ENCODE assay signal across 8 cellular contexts in the genomic region with DNA sequence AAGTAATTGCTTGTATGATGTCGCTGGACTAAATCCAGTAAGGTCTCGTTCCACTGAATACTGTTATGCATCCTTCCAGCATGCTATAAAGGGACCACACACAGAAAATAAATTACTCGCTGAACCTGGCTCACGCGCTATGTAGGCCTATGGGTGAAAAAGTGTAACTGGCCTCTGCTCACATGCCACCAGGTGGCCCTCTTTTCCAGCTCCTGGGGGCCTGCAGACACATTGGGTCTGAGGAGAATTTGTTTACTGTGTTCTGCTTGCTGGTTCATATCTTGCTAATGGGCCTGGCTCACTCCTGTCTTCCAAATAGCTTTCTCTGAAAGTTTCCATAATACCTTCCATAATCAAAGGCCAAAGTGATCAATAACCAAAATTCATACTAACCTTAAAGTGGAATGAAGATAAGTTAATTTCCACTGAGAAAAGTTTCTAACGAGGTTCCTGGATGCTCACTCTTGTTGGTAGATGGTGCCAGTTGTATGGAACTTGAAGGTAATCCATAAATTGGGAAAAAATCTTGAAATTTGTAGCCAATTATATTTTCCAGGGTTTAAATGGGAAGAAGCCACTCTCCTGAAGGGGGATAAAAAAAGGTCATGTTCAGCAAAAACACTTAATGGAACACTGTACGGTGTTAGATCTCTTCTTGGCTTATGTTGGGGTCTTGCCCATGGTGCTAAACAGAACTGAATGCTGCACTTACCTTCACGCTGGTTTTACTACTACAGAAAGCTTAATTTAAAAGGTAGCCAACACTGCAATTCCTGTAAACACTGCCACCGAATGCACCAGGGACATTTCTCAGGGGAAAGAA. TPM values are rescaled to one million over a fixed set of nuclear protein-coding genes. Genes with fewer than 3 reads are reported as not detected.
A peak's percentile ranks its signal among the peaks of the same experiment; 100 is the strongest.
DNase-seq lines count a peak whose midpoint lies in the region; ATAC-seq, FAIRE-seq and TF ChIP-seq lines count a peak whose summit lies in the region.

No MANE protein-coding gene starts in this region.

- no peak for TF ChIP-seq EP300 in SK-N-SH (IDR thresholded peaks at IDR 0.05; ENCODE audit: borderline replicate concordance in 1 of 2, low read depth in 1 of 2, low read length in 1 of 2)

- peak; percentile 40 for TF ChIP-seq RAD21 in SK-N-SH (IDR thresholded peaks at IDR 0.05; ENCODE audit: low read length)

- CTCF ChIA-PET in SK-N-SH (lab: Yijun Ruan, JAX): interaction anchor here (0.7 to 2.5 kb wide), 6 partner anchors 26 to 559 kb away, joined by 3 to 10 read pairs (median 6); a partner anchor contains a TSS

- peak; percentile 47 for TF ChIP-seq CTCF in SK-N-SH (IDR thresholded peaks at IDR 0.05)

- DNase-seq in DMS53 (lab: John Stamatoyannopoulos, UW) (peak; percentile 38), DMS53 treated with DMSO at 0.1 percent for 48 hours (lab: John Stamatoyannopoulos, UW; ENCODE audit: unreplicated experiment) (no peak), SK-N-SH (peak; percentile 13), germinal center (ENCODE audit: low spot score) (peak; percentile 60), Right ventricle myocardium superior (no peak), small intestine (no peak)

- H3K9me3 ChIP-seq in SK-N-SH (no peaks in the 10 kb centered on the region), small intestine (ENCODE audit: control insufficient read depth, low read depth) (no peaks in the 10 kb centered on the region)

- H3K4me1 ChIP-seq in SK-N-SH (ENCODE audit: control insufficient read depth in 1 of 2, insufficient read depth in 2 of 2, low read depth in 1 of 2, low read length in 1 of 2) (no peaks in the 10 kb centered on the region), small intestine (ENCODE audit: control insufficient read depth in 2 of 2, insufficient read depth in 1 of 2, low read depth in 1 of 2, low read length in 1 of 2) (no peaks in the 10 kb centered on the region)

- H3K9ac ChIP-seq in SK-N-SH: no peak overlapping the region

- H3F3A ChIP-seq in SK-N-SH (replicated peaks; ENCODE audit: insufficient read depth): no peaks in the 10 kb centered on the region

- peak; percentile 79 for ATAC-seq in HG02885 (IDR thresholded peaks at IDR 0.05; ENCODE audit: poor library complexity, unreplicated experiment)
- no peak for ATAC-seq in Right ventricle myocardium superior (ENCODE audit: poor library complexity)
- ATAC-seq in HG03460 (IDR thresholded peaks at IDR 0.05; ENCODE audit: unreplicated experiment): no peak

- H3K4me3 ChIP-seq in SK-N-SH (ENCODE audit: low read depth in 2 of 2, low read length in 1 of 2) (no peak overlapping the region; a peak in 1 of 4 replicates), small intestine (ENCODE audit: low read depth in 1 of 2, low read length in 2 of 2) (no peak overlapping the region)

- H2AFZ ChIP-seq in SK-N-SH (ENCODE audit: low read depth): no peak overlapping the region

- 27% methylated on average over 9 of the region's 9 CpGs for WGBS in SK-N-SH (ENCODE audit: low lambda C conversion rate)
- 76 to 80% (median 77%) methylated on average over 9 of the region's 9 CpGs for WGBS in small intestine, 3 donors

- no peak for FAIRE-seq in small intestine (lab: Jason Lieb, UNC)

- H3K36me3 ChIP-seq in SK-N-SH (replicated peaks in 1 of 2; ENCODE audit: control insufficient read depth in 1 of 2, insufficient read depth in 2 of 2, low read length in 1 of 2): no peaks in the 10 kb centered on the region
- no peaks in the 10 kb centered on the region for H3K36me3 ChIP-seq in small intestine (ENCODE audit: control insufficient read depth in 2 of 2, insufficient read depth in 2 of 2, low read length in 2 of 2)

- no peak overlapping the region for H3K4me2 ChIP-seq in SK-N-SH

- no peaks in the 10 kb centered on the region for H3K9me2 ChIP-seq in SK-N-SH

- intact Hi-C loops in Right ventricle myocardium superior (cut with DNase I): no loop called here

- POLR2A ChIA-PET in SK-N-SH (lab: Yijun Ruan, JAX): no interaction called here

- H4K20me1 ChIP-seq in SK-N-SH (ENCODE audit: insufficient read depth): no peaks in the 10 kb centered on the region

- H3K79me2 ChIP-seq in SK-N-SH (ENCODE audit: insufficient read depth): no peaks in the 10 kb centered on the region

- H3K27me3 ChIP-seq in SK-N-SH (ENCODE audit: insufficient read depth) (no peaks in the 10 kb centered on the region), small intestine (ENCODE audit: control insufficient read depth in 2 of 2, insufficient read depth in 2 of 2, low read length in 2 of 2) (no peaks in the 10 kb centered on the region)

- H3K27ac ChIP-seq in SK-N-SH (ENCODE audit: low read depth in 2 of 2, low read length in 1 of 2) (no peak overlapping the region), small intestine (ENCODE audit: low read depth in 1 of 2, low read length in 1 of 2) (no peak overlapping the region)

TF ChIP-seq in SK-N-SH, 30 proteins besides CTCF, POLR2A, EP300 and RAD21:
- TF ChIP-seq TCF12 (IDR thresholded peaks at IDR 0.05): no peak
- TF ChIP-seq, protein P1, sequence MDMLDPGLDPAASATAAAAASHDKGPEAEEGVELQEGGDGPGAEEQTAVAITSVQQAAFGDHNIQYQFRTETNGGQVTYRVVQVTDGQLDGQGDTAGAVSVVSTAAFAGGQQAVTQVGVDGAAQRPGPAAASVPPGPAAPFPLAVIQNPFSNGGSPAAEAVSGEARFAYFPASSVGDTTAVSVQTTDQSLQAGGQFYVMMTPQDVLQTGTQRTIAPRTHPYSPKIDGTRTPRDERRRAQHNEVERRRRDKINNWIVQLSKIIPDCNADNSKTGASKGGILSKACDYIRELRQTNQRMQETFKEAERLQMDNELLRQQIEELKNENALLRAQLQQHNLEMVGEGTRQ (IDR thresholded peaks at IDR 0.05; ENCODE audit: borderline replicate concordance, low read depth, low read length): no peak
- peak; percentile 16; the same call in 1 of the 2 replicates for TF ChIP-seq SMC3 (IDR thresholded peaks at IDR 0.05; ENCODE audit: low read depth, low read length)

RNA-seq across cellular contexts. Expression of a gene that starts 27.0 kb away (rescaled TPM):
- polyA plus RNA-seq in SK-N-SH (2012; rRNA removed) (not detected in 2 replicates), small intestine (not detected)
- polyA plus RNA-seq in SK-N-SH (2012; cell fraction: cytosol; rRNA removed): not detected in 2 replicates
- polyA plus RNA-seq in SK-N-SH (2012; cell fraction: nucleus; rRNA removed): not detected in 2 replicates
- total RNA-seq in Right ventricle myocardium superior: not detected

Comparison
In these comparisons a context has a peak if more than half of its experiments do, and no peak if none do; other contexts are left out.
1. DNase-seq: peak in DMS53 (single experiment), SK-N-SH (single experiment) and germinal center (single experiment); none in DMS53 treated with DMSO at 0.1 percent for 48 hours (single experiment), Right ventricle myocardium superior (single experiment) and small intestine (single experiment).